16 cellular contexts compared by ENCODE assay signal in the genomic region with DNA sequence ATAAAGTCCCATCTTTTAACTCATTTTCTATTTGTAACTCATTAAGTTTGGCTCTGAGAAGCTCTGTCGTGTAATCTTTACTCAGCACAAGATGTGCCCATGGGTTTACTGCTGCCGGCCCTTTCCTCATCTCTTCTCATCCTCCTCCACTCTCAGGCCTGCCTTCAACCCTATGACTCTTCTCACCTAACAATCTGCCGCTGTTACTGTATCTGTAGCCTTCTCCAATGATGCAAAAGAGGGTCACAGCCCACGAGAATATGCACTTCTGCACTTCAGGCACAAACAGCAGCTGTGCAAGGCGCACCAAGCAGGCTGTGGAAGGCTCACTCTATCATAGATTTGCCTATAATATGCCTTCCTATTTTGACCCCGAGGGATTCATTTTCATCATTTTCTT.
"Had no signal": no experiment of that assay in that cellular context is flagged by ENCODE, and none has a peak within 500 bp of the region (broad histone marks: within the 10 kb centered on the region; RNA-seq: fewer than 3 reads in every experiment).

No MANE protein-coding gene starts in this region.

- H3K27me3 ChIP-seq: body of pancreas, esophagus muscularis mucosa, thyroid gland had no signal

- H3K9me3 ChIP-seq: body of pancreas, esophagus muscularis mucosa, thyroid gland had no signal

- ATAC-seq: activated CD8-positive, alpha-beta T cell treated with anti-CD3 and anti-CD28 coated beads for 36 hours; activated T-cell treated with anti-CD3 and anti-CD28 coated beads, Interleukin-2, amount 50 U/mL, for 4 hours; body of pancreas; naive thymus-derived CD8-positive, alpha-beta T cell; stimulated activated memory B cell treated with anti-CD40 and anti-IgM and Interleukin-4, amounts not matched to agents 10 μg/mL and 1 μg/mL and 100 μg/mL, for 72 hours had no signal

- DNase-seq: activated B cell treated with CpG ODN at 0.5 μM for 24 hours; activated CD4-positive, alpha-beta T cell treated with anti-CD3 and anti-CD28 coated beads for 48 hours; activated CD8-positive, alpha-beta T cell treated with anti-CD3 and anti-CD28 coated beads for 36 hours; activated gamma-delta T cell treated with Interleukin-2 at 50 U/mL for 16 hours; activated naive CD8-positive, alpha-beta T cell treated with anti-CD3 and anti-CD28 coated beads for 36 hours; activated T-cell treated with anti-CD3 and anti-CD28 coated beads, Interleukin-2, amount 50 U/mL, for 4 hours; amygdala; body of pancreas; kidney glomerular epithelial cell; mesenchymal stem cell; naive thymus-derived CD8-positive, alpha-beta T cell; stimulated activated CD4-positive, alpha-beta T cell treated with anti-CD3 and anti-CD28 coated beads, Interleukin-2, amount 100 ng/mL, for 48 hours; thyroid gland had no signal

- H3K4me1 ChIP-seq: body of pancreas, esophagus muscularis mucosa, thyroid gland had no signal

- H3K36me3 ChIP-seq: esophagus muscularis mucosa, thyroid gland had no signal

- H3K27ac ChIP-seq: body of pancreas, coronary artery, esophagus muscularis mucosa, thyroid gland had no signal

- H3K4me3 ChIP-seq: body of pancreas, coronary artery, esophagus muscularis mucosa, thyroid gland had no signal
